23 cellular contexts compared by ENCODE assay signal in genomic region chr3:127277591-127277990, GRCh38. TPM values are rescaled to one million over a fixed set of nuclear protein-coding genes. Genes with fewer than 3 reads are reported as not detected.
DNase-seq lines count a peak whose midpoint lies in the region; ATAC-seq and TF ChIP-seq lines count a peak whose summit lies in the region.
"Had no signal": no experiment of that assay in that cellular context is flagged by ENCODE, and none has a peak within 500 bp of the region (broad histone marks: within the 10 kb centered on the region; RNA-seq: fewer than 3 reads in every experiment).

No MANE protein-coding gene starts in this region.

- peak; percentile 48 for DNase-seq in CD1c-positive myeloid dendritic cell (ENCODE audit: extremely low spot score)
- DNase-seq in GM23248, result peak; percentile 38
- peak; percentile 18 for DNase-seq in PC-3
- DNase-seq in glomerular visceral epithelial cell (ENCODE audit: extremely low spot score), result peak; percentile 19
- DNase-seq in NCI-H187 (lab: John Stamatoyannopoulos, UW), result no peak
- no peak for DNase-seq in Ammon's horn (ENCODE audit: low spot score)
- DNase-seq in cardiac septum (ENCODE audit: low spot score), result no peak
- DNase-seq in activated T-helper 1 cell treated with anti-CD3 and anti-CD28 coated beads, Interleukin-12 subunit alpha, Interleukin-12 subunit beta, Interleukin-2, Interleukin-4 antibody, amounts not matched to agents 30 ng/mL and 10 ng/mL and 1 ng/mL, durations not matched to agents 14 hours and 24 hours and 36 hours (ENCODE audit: low spot score), result no peak
- DNase-seq: C1 segment of cervical spinal cord, DMS 273 treated with DMSO at 0.1 percent for 48 hours, DND-41, GDM1, IMR-90, NCI-H1105, NCI-H1694 treated with DMSO at 0.1 percent for 48 hours, NCI-H2227 treated with DMSO at 0.1 percent for 48 hours, NCI-H510A treated with DMSO at 0.1 percent for 48 hours, NCI-H774, SIG-M5 had no signal

- peaks cover 8% of the 10 kb centered on the region for H3K4me1 ChIP-seq in GM23248 (ENCODE audit: insufficient read depth)
- H3K4me1 ChIP-seq in PC-3 (ENCODE audit: insufficient read depth, low read length), result no peaks in the 10 kb centered on the region

- intact Hi-C loops in PC-3 (cut with micrococcal nuclease) (no loop called here), cardiac septum (cut with DNase I) (no loop called here)
- intact Hi-C loops in activated T-helper 1 cell treated with anti-CD3 and anti-CD28 coated beads, Interleukin-12 subunit alpha, Interleukin-12 subunit beta, Interleukin-2, Interleukin-4 antibody, amounts not matched to agents 30 ng/mL and 10 ng/mL and 1 ng/mL, durations not matched to agents 14 hours and 24 hours and 36 hours (cut with micrococcal nuclease), result no loop called here

- no peaks in the 10 kb centered on the region for H3K4me1 Mint-ChIP-seq in activated T-helper 1 cell treated with anti-CD3 and anti-CD28 coated beads, Interleukin-12 subunit alpha, Interleukin-12 subunit beta, Interleukin-2, Interleukin-4 antibody, amounts not matched to agents 30 ng/mL and 10 ng/mL and 1 ng/mL, durations not matched to agents 14 hours and 24 hours and 36 hours (ENCODE audit: low read depth)

- H3K36me3 Mint-ChIP-seq in activated T-helper 1 cell treated with anti-CD3 and anti-CD28 coated beads, Interleukin-12 subunit alpha, Interleukin-12 subunit beta, Interleukin-2, Interleukin-4 antibody, amounts not matched to agents 30 ng/mL and 10 ng/mL and 1 ng/mL, durations not matched to agents 14 hours and 24 hours and 36 hours (ENCODE audit: low read depth), result no peaks in the 10 kb centered on the region

- H3F3A ChIP-seq in GM23248 (ENCODE audit: insufficient read depth) (peaks cover 6% of the 10 kb centered on the region; the same call in 1 of the 2 replicates), PC-3 (ENCODE audit: low read length, unreplicated experiment) (no peaks in the 10 kb centered on the region)

- CTCF ChIA-PET in PC-3 (lab: Charles Lee), result no interaction called here

- no peak for ATAC-seq in PC-3

- no TSS peak for BruUV-seq in PC-3 (replicated peaks; lab: Mats Ljungman, UMichigan)

- H3K9me3 Mint-ChIP-seq in activated T-helper 1 cell treated with anti-CD3 and anti-CD28 coated beads, Interleukin-12 subunit alpha, Interleukin-12 subunit beta, Interleukin-2, Interleukin-4 antibody, amounts not matched to agents 30 ng/mL and 10 ng/mL and 1 ng/mL, durations not matched to agents 14 hours and 24 hours and 36 hours, result peaks cover 9% of the 10 kb centered on the region

- no peak overlapping the region for H2AFZ ChIP-seq in GM23248
- H2AFZ ChIP-seq in PC-3 (ENCODE audit: low read length), result no peak overlapping the region

- H3K9ac ChIP-seq in GM23248, result no peak overlapping the region
- H3K9ac ChIP-seq in PC-3 (ENCODE audit: low read length), result no peak overlapping the region

- H3K27me3 Mint-ChIP-seq in activated T-helper 1 cell treated with anti-CD3 and anti-CD28 coated beads, Interleukin-12 subunit alpha, Interleukin-12 subunit beta, Interleukin-2, Interleukin-4 antibody, amounts not matched to agents 30 ng/mL and 10 ng/mL and 1 ng/mL, durations not matched to agents 14 hours and 24 hours and 36 hours (ENCODE audit: insufficient read depth), result peaks cover 3% of the 10 kb centered on the region

- H3K4me3 ChIP-seq in GM23248 (no peak overlapping the region), PC-3 (ENCODE audit: low read length) (no peak overlapping the region)

- no peak overlapping the region for H3K4me3 Mint-ChIP-seq in activated T-helper 1 cell treated with anti-CD3 and anti-CD28 coated beads, Interleukin-12 subunit alpha, Interleukin-12 subunit beta, Interleukin-2, Interleukin-4 antibody, amounts not matched to agents 30 ng/mL and 10 ng/mL and 1 ng/mL, durations not matched to agents 14 hours and 24 hours and 36 hours

- POLR2A ChIA-PET in PC-3 (lab: Charles Lee; ENCODE audit: unreplicated experiment), result no interaction called here

- H3K9me3 ChIP-seq in GM23248 (ENCODE audit: low read depth) (no peaks in the 10 kb centered on the region), PC-3 (ENCODE audit: low read length) (no peaks in the 10 kb centered on the region)

- in situ Hi-C loops in GM23248 (cut with MboI), result no loop called here

- peaks cover 10% of the 10 kb centered on the region; the same call in 1 of the 2 replicates for H3K27me3 ChIP-seq in GM23248 (replicated peaks; ENCODE audit: insufficient read depth)
- H3K27me3 ChIP-seq in PC-3 (ENCODE audit: low read length), result peaks cover 9% of the 10 kb centered on the region; the same call in 1 of the 2 replicates

- H3K9me2 ChIP-seq in GM23248 (ENCODE audit: insufficient read depth) (no peaks in the 10 kb centered on the region), PC-3 (replicated peaks; ENCODE audit: low read length) (no peaks in the 10 kb centered on the region)

- H3K4me2 ChIP-seq in GM23248 (ENCODE audit: unreplicated experiment), result no peak overlapping the region
- no peak overlapping the region for H3K4me2 ChIP-seq in PC-3 (ENCODE audit: low read length)

- H4K20me1 ChIP-seq in GM23248 (ENCODE audit: insufficient read depth) (no peaks in the 10 kb centered on the region), PC-3 (ENCODE audit: low read length) (no peaks in the 10 kb centered on the region)

- WGBS in GM23248 (ENCODE audit: low coverage in 1 of 2, low lambda C conversion rate in 2 of 2, missing lambda C conversion rate in 2 of 2), 2 experiments, result 60 to 81% methylated on average over 3 of the region's 3 CpGs

- no peak overlapping the region for H3K27ac ChIP-seq in GM23248
- H3K27ac ChIP-seq in PC-3 (ENCODE audit: low read length), result no peak overlapping the region

- no peak overlapping the region for H3K27ac Mint-ChIP-seq in activated T-helper 1 cell treated with anti-CD3 and anti-CD28 coated beads, Interleukin-12 subunit alpha, Interleukin-12 subunit beta, Interleukin-2, Interleukin-4 antibody, amounts not matched to agents 30 ng/mL and 10 ng/mL and 1 ng/mL, durations not matched to agents 14 hours and 24 hours and 36 hours

- H3K36me3 ChIP-seq in GM23248 (ENCODE audit: low read depth), result no peaks in the 10 kb centered on the region
- no peaks in the 10 kb centered on the region for H3K36me3 ChIP-seq in PC-3 (ENCODE audit: low read depth, low read length)

- H3K79me2 ChIP-seq in GM23248 (ENCODE audit: insufficient read depth), result no peaks in the 10 kb centered on the region
- no peaks in the 10 kb centered on the region for H3K79me2 ChIP-seq in PC-3 (ENCODE audit: low read length)

- no peak for TF ChIP-seq CTCF in PC-3 (conservative IDR thresholded peaks at IDR 0.05; ENCODE audit: low read depth, low read length)

RNA-seq across cellular contexts. Expression of gene PRR20G, which starts 10.3 kb away (rescaled TPM):
- not detected in 2 replicates for total RNA-seq in GM23248 (2014; rRNA removed; shearing (Covaris generic))
- polyA plus RNA-seq in GM23248 (2016; fragmentation: Nextera tagmentation; extraction: Ambion mirVana), result not detected in 2 replicates
- total RNA-seq in PC-3 (2014; rRNA removed) (not detected in 2 replicates), cardiac septum (not detected)
- not detected in 2 replicates for total RNA-seq in activated T-helper 1 cell treated with anti-CD3 and anti-CD28 coated beads, Interleukin-12 subunit alpha, Interleukin-12 subunit beta, Interleukin-2, Interleukin-4 antibody, amounts not matched to agents 30 ng/mL and 10 ng/mL and 1 ng/mL, durations not matched to agents 14 hours and 24 hours and 36 hours
- total RNA-seq: A673; H1; IMR-90; OCI-LY7; T-helper 1 cell treated with Interleukin-12 subunit alpha and Interleukin-12 subunit beta and Interleukin-4 antibody, amounts not matched to agents 30 ng/mL and 1 ng/mL, for 36 hours had no signal
- polyA plus RNA-seq: IMR-90 had no signal

Comparison
In these comparisons a context has a peak if more than half of its experiments do, and no peak if none do; other contexts are left out.
1. DNase-seq: peak in CD1c-positive myeloid dendritic cell (single experiment), GM23248 (single experiment), PC-3 (single experiment) and glomerular visceral epithelial cell (single experiment); none in NCI-H187 (0 of 2), Ammon's horn (single experiment), cardiac septum (single experiment) and activated T-helper 1 cell treated with anti-CD3 and anti-CD28 coated beads, Interleukin-12 subunit alpha, Interleukin-12 subunit beta, Interleukin-2, Interleukin-4 antibody, amounts not matched to agents 30 ng/mL and 10 ng/mL and 1 ng/mL, durations not matched to agents 14 hours and 24 hours and 36 hours (single experiment).